28 cellular contexts compared by ENCODE assay signal in genomic region chr5:74530316-74530917, GRCh38.
A peak's percentile ranks its signal among the peaks of the same experiment; 100 is the strongest.
DNase-seq lines count a peak whose midpoint lies in the region; ATAC-seq and TF ChIP-seq lines count a peak whose summit lies in the region.
"Had no signal": no experiment of that assay in that cellular context is flagged by ENCODE, and none has a peak within 500 bp of the region (broad histone marks: within the 10 kb centered on the region; RNA-seq: fewer than 3 reads in every experiment).

No MANE protein-coding gene starts in this region.

- H3K27ac ChIP-seq in osteoblast (ENCODE audit: low read depth, low read length): no peak overlapping the region
- H3K27ac ChIP-seq: A549, C4-2B, HL-60, RWPE1 had no signal

- H3K4me2 ChIP-seq in osteoblast (ENCODE audit: insufficient read depth, low read length): no peak overlapping the region
- H3K4me2 ChIP-seq: A549 had no signal

- ATAC-seq in activated naive CD8-positive, alpha-beta T cell treated with anti-CD3 and anti-CD28 coated beads, Interleukin-2, amount 50 U/mL, for 24 hours: no peak
- ATAC-seq in HG03045 (IDR thresholded peaks at IDR 0.05; ENCODE audit: unreplicated experiment): no peak
- ATAC-seq: A549, Panc1 had no signal

- TF ChIP-seq CTCF in astrocyte of the spinal cord (IDR thresholded peaks at IDR 0.05; ENCODE audit: low read depth, low read length) (no peak), fibroblast of pulmonary artery (IDR thresholded peaks at IDR 0.05; ENCODE audit: low read length, missing control alignments) (no peak), osteoblast (IDR thresholded peaks at IDR 0.05; ENCODE audit: extremely low read depth, low read depth, low read length) (no peak)

- H2AFZ ChIP-seq in osteoblast (ENCODE audit: low read length): peak overlapping the region; percentile 8

- in situ Hi-C loops in astrocyte of the spinal cord (cut with HindIII; ENCODE audit: low sequenced_read_pairs): no loop called here

- no peaks in the 10 kb centered on the region for H3K4me1 ChIP-seq in osteoblast (ENCODE audit: insufficient read depth, low read length)

- no peaks in the 10 kb centered on the region for H3K27me3 Mint-ChIP-seq in activated naive CD8-positive, alpha-beta T cell treated with anti-CD3 and anti-CD28 coated beads, Interleukin-2, amount 50 U/mL, for 24 hours

- H3K9me3 ChIP-seq in osteoblast (ENCODE audit: low read depth, low read length): no peaks in the 10 kb centered on the region

- DNase-seq in HCEC 1CT: peak; percentile 13
- peak; percentile 47 for DNase-seq in astrocyte of the spinal cord (ENCODE audit: low read depth, low spot score)
- DNase-seq in fibroblast of pulmonary artery (ENCODE audit: low read depth): peak; percentile 46
- no peak for DNase-seq in osteoblast (ENCODE audit: insufficient read length, low spot score, missing footprints)
- no peak for DNase-seq in H4 (ENCODE audit: low spot score)
- DNase-seq in activated naive CD8-positive, alpha-beta T cell treated with anti-CD3 and anti-CD28 coated beads, Interleukin-2, amount 50 U/mL, for 24 hours: no peak
- DNase-seq: CD8-positive, alpha-beta memory T cell; DMS 273 treated with DMSO at 0.1 percent for 48 hours; DMS79; GF-D8; H9; HFFc6; Karpas-422; NCI-H1092; NCI-H1417 treated with DMSO at 0.1 percent for 48 hours; NCI-H1694 treated with DMSO at 0.1 percent for 48 hours; NCI-H2081; NCI-H2227 treated with DMSO at 0.1 percent for 48 hours; NCI-H526 treated with DMSO at 0.1 percent for 48 hours; SHP77; SW 1271 had no signal

- no peak overlapping the region for H3K27ac Mint-ChIP-seq in activated naive CD8-positive, alpha-beta T cell treated with anti-CD3 and anti-CD28 coated beads, Interleukin-2, amount 50 U/mL, for 24 hours
- H3K27ac Mint-ChIP-seq: B cell, H9, HFFc6 had no signal

- H3K4me3 ChIP-seq in astrocyte of the spinal cord (ENCODE audit: low read depth, low read length): no peak overlapping the region
- no peak overlapping the region for H3K4me3 ChIP-seq in fibroblast of pulmonary artery (replicated peaks; ENCODE audit: low read depth, low read length)
- no peak overlapping the region for H3K4me3 ChIP-seq in osteoblast (ENCODE audit: insufficient read depth, low read length)
- H3K4me3 ChIP-seq: A549 had no signal

- H3K4me3 Mint-ChIP-seq in activated naive CD8-positive, alpha-beta T cell treated with anti-CD3 and anti-CD28 coated beads, Interleukin-2, amount 50 U/mL, for 24 hours: no peak overlapping the region
- H3K4me3 Mint-ChIP-seq: B cell; CD8-positive, alpha-beta memory T cell; H9; HFFc6 had no signal

- H3K36me3 Mint-ChIP-seq in activated naive CD8-positive, alpha-beta T cell treated with anti-CD3 and anti-CD28 coated beads, Interleukin-2, amount 50 U/mL, for 24 hours (ENCODE audit: low read depth): no peaks in the 10 kb centered on the region

- no peaks in the 10 kb centered on the region for H3K27me3 ChIP-seq in osteoblast (ENCODE audit: insufficient read depth, low read length)

- H3K36me3 ChIP-seq in osteoblast (ENCODE audit: insufficient read depth, low read length): no peaks in the 10 kb centered on the region

- H3K79me2 ChIP-seq in osteoblast (ENCODE audit: insufficient read depth, low read length): no peaks in the 10 kb centered on the region

- no peaks in the 10 kb centered on the region for H4K20me1 ChIP-seq in osteoblast (ENCODE audit: insufficient read depth, low read length)

- H3K4me1 Mint-ChIP-seq in activated naive CD8-positive, alpha-beta T cell treated with anti-CD3 and anti-CD28 coated beads, Interleukin-2, amount 50 U/mL, for 24 hours: no peaks in the 10 kb centered on the region
- H3K4me1 Mint-ChIP-seq: B cell; CD8-positive, alpha-beta memory T cell had no signal

- H3K9me3 Mint-ChIP-seq in activated naive CD8-positive, alpha-beta T cell treated with anti-CD3 and anti-CD28 coated beads, Interleukin-2, amount 50 U/mL, for 24 hours: peaks cover 12% of the 10 kb centered on the region

Comparison
In these comparisons a context has a peak if more than half of its experiments do, and no peak if none do; other contexts are left out.
1. DNase-seq: peak in HCEC 1CT (single experiment), astrocyte of the spinal cord (single experiment) and fibroblast of pulmonary artery (single experiment); none in osteoblast (single experiment), H4 (single experiment) and activated naive CD8-positive, alpha-beta T cell treated with anti-CD3 and anti-CD28 coated beads, Interleukin-2, amount 50 U/mL, for 24 hours (single experiment).